In the genomic region with DNA sequence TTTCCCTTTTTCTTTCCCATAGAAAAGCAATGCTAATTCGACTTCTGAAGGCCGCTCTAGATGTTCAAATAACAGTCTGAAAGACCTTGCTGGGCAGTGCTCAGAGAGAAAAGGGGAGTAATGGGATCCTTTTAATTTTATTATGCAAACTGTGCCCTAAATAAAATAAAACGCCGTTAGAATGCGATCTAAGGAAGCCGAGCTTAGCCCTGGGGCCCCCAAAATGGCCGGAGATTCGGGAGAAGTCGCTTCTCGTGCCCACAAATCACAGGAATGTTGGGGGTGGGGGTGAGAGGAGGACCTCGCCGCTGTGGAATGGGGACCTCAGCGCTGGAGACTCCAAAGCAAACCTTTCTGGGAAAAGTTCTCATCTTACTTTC, we compare ENCODE assay signal across 13 cellular contexts. TPM values are rescaled to one million over a fixed set of nuclear protein-coding genes. Genes with fewer than 3 reads are reported as not detected.
A peak's percentile ranks its signal among the peaks of the same experiment; 100 is the strongest.
DNase-seq lines count a peak whose midpoint lies in the region; ATAC-seq and TF ChIP-seq lines count a peak whose summit lies in the region.
"Had no signal": no experiment of that assay in that cellular context is flagged by ENCODE, and none has a peak within 500 bp of the region (broad histone marks: within the 10 kb centered on the region; RNA-seq: fewer than 3 reads in every experiment).

No MANE protein-coding gene starts in this region.

- no peaks in the 10 kb centered on the region for H3K4me1 ChIP-seq in CD4-positive, alpha-beta memory T cell (ENCODE audit: insufficient read depth, low read length)
- H3K4me1 ChIP-seq in Panc1 (ENCODE audit: control insufficient read depth, insufficient read depth, low read length) = peaks cover 3% of the 10 kb centered on the region; the same call in 1 of the 2 replicates

- H3K9me3 Mint-ChIP-seq in CD4-positive, alpha-beta memory T cell = peaks cover 0 to 4% (median under 1%) of the 10 kb centered on the region in 8 donors
- H3K9me3 Mint-ChIP-seq in nephron = no peaks in the 10 kb centered on the region

- in situ Hi-C loops in Panc1 (cut with HindIII; ENCODE audit: low pct_unique_long_range_greater_than_20kb, low sequenced_read_pairs) (no loop called here), KBM-7 (cut with MboI; ENCODE audit: low pct_unique_long_range_greater_than_20kb, low sequenced_read_pairs) (no loop called here)

- H3K27ac ChIP-seq in CD4-positive, alpha-beta memory T cell (ENCODE audit: low read depth, low read length) = no peak overlapping the region
- no peak overlapping the region for H3K27ac ChIP-seq in Panc1 (ENCODE audit: low read length)

- intact Hi-C loops in CD4-positive, alpha-beta memory T cell (cut with micrococcal nuclease) = no loop called here
- intact Hi-C loops in Panc1 (cut with micrococcal nuclease; ENCODE audit: unreplicated experiment) = no loop called here

- peaks cover 0 to 3% of the 10 kb centered on the region in 2 donors for H3K36me3 Mint-ChIP-seq in CD4-positive, alpha-beta memory T cell
- no peaks in the 10 kb centered on the region for H3K36me3 Mint-ChIP-seq in nephron (ENCODE audit: low read depth)

- peak overlapping the region in 2 of 7 donors; percentile 10 to 14 for H3K27ac Mint-ChIP-seq in CD4-positive, alpha-beta memory T cell
- peak overlapping the region; percentile 76 to 91 (median 89) for H3K27ac Mint-ChIP-seq in nephron

- ATAC-seq in Panc1 = no peak
- ATAC-seq: sciatic nerve had no signal

- CTCF ChIA-PET in CD4-positive, alpha-beta memory T cell (lab: Charles Lee; ENCODE audit: partially characterized antibody) = no interaction called here
- CTCF ChIA-PET in Panc1 (lab: Charles Lee) = no interaction called here

- H3K4me1 Mint-ChIP-seq in CD4-positive, alpha-beta memory T cell = peaks cover 5 to 13% (median 9%) of the 10 kb centered on the region in 4 donors
- H3K4me1 Mint-ChIP-seq in nephron = peaks cover 26% of the 10 kb centered on the region

- no peaks in the 10 kb centered on the region for H3K36me3 ChIP-seq in CD4-positive, alpha-beta memory T cell (ENCODE audit: insufficient read depth, low read length)
- H3K36me3 ChIP-seq in Panc1 (ENCODE audit: control insufficient read depth, insufficient read depth, low read length) = no peaks in the 10 kb centered on the region
- H3K36me3 ChIP-seq: thoracic aorta had no signal

- H3K4me3 Mint-ChIP-seq in CD4-positive, alpha-beta memory T cell = peak overlapping the region in 6 of 8 donors; percentile 11 to 67 (median 30)
- peak overlapping the region; percentile 78 to 85 (median 78) for H3K4me3 Mint-ChIP-seq in nephron

- TF ChIP-seq CTCF in Panc1 (IDR thresholded peaks at IDR 0.05) = no peak
- no peak for TF ChIP-seq CTCF in epithelial cell of proximal tubule (conservative IDR thresholded peaks at IDR 0.05; ENCODE audit: low read depth, low read length)
- no peak for TF ChIP-seq CTCF in nephron (IDR thresholded peaks at IDR 0.05; ENCODE audit: unreplicated experiment in 3 of 3)

- peaks cover 64 to 65% of the 10 kb centered on the region in 2 donors for H3K27me3 Mint-ChIP-seq in CD4-positive, alpha-beta memory T cell
- peaks cover 97% of the 10 kb centered on the region for H3K27me3 Mint-ChIP-seq in nephron (ENCODE audit: low read depth)

- POLR2A ChIA-PET in CD4-positive, alpha-beta memory T cell (lab: Charles Lee; ENCODE audit: partially characterized antibody) = no interaction called here
- POLR2A ChIA-PET in Panc1 (lab: Charles Lee) = no interaction called here

- DNase-seq in CD4-positive, alpha-beta memory T cell = no peak
- DNase-seq in Panc1 (ENCODE audit: low read depth, low spot score) (no peak), epithelial cell of proximal tubule (ENCODE audit: low read depth) (no peak), KBM-7 (no peak), NCI-H1092 treated with DMSO at 0.1 percent for 48 hours (lab: John Stamatoyannopoulos, UW) (no peak), HK-2 (ENCODE audit: unreplicated experiment) (no peak)
- no peak for DNase-seq in stimulated activated CD4-positive, alpha-beta T cell treated with anti-CD3 and anti-CD28 coated beads, Interleukin-4, amount 100 ng/mL, for 24 hours
- DNase-seq: activated CD4-positive, alpha-beta T cell treated with anti-CD3 and anti-CD28 coated beads, Interleukin-2, amount 50 U/mL, for 4 hours; effector CD8-positive, alpha-beta T cell; mesenchymal stem cell had no signal

- no TSS peak for BruUV-seq in Panc1 (replicated peaks; lab: Mats Ljungman, UMichigan)

- peaks cover 38% of the 10 kb centered on the region for H3K27me3 ChIP-seq in CD4-positive, alpha-beta memory T cell (ENCODE audit: insufficient read depth, low read length)
- H3K27me3 ChIP-seq in Panc1 (ENCODE audit: control insufficient read depth, insufficient read depth, low read length) = peaks cover 40% of the 10 kb centered on the region

- H3K9me3 ChIP-seq in CD4-positive, alpha-beta memory T cell (ENCODE audit: control insufficient read depth in 1 of 2, low read length in 2 of 2) = no peaks in the 10 kb centered on the region
- no peaks in the 10 kb centered on the region for H3K9me3 ChIP-seq in Panc1 (ENCODE audit: control insufficient read depth, insufficient read depth, low read depth, low read length)
- H3K9me3 ChIP-seq: thoracic aorta had no signal

- no peak overlapping the region for H3K4me3 ChIP-seq in CD4-positive, alpha-beta memory T cell (ENCODE audit: low read length in 2 of 2)
- H3K4me3 ChIP-seq in Panc1 (ENCODE audit: low read depth in 2 of 2, low read length in 2 of 2) = peak overlapping the region; percentile 24 to 26; a peak in 2 of 4 replicates
- H3K4me3 ChIP-seq in epithelial cell of proximal tubule (ENCODE audit: low read depth, low read length) = peak overlapping the region; percentile 83

RNA-seq across cellular contexts. Expression of a gene that starts 8.4 kb away (rescaled TPM):
- not detected for total RNA-seq in CD4-positive, alpha-beta memory T cell
- not detected for polyA plus RNA-seq in CD4-positive, alpha-beta memory T cell
- total RNA-seq in Panc1 (2021; ENCODE audit: unreplicated experiment) (0.36 TPM), epithelial cell of proximal tubule (22.1 and 34.0 TPM in 2 replicates)
- polyA plus RNA-seq in Panc1 (2012; ENCODE audit: insufficient read length) = 0.21 TPM
- total RNA-seq: sciatic nerve had no signal

Comparison
In these comparisons a context has a peak if more than half of its experiments do, and no peak if none do; other contexts are left out.
1. H3K4me3 ChIP-seq: peak in Panc1 (2 of 2) and epithelial cell of proximal tubule (single experiment); none in CD4-positive, alpha-beta memory T cell (0 of 2).
2. RNA of a gene that starts 8.4 kb away (total RNA-seq): 22.1 to 34.0 TPM in epithelial cell of proximal tubule; 0.36 TPM in Panc1 (single experiment) and not detected in CD4-positive, alpha-beta memory T cell; every median in the first group is over 10 times any median in the second.